ENCODE assay signal across 13 cellular contexts in genomic region chr7:35596061-35596460, GRCh38.
DNase-seq lines count a peak whose midpoint lies in the region; ATAC-seq, FAIRE-seq and TF ChIP-seq lines count a peak whose summit lies in the region.
"Had no signal": no experiment of that assay in that cellular context is flagged by ENCODE, and none has a peak within 500 bp of the region (broad histone marks: within the 10 kb centered on the region; RNA-seq: fewer than 3 reads in every experiment).

No MANE protein-coding gene starts in this region.

- H3K36me3 ChIP-seq in BLaER1 treated with 17β-estradiol and CSF1 and Interleukin-3, amounts not matched to agents 10 nM and 100 nM = no peaks in the 10 kb centered on the region
- H3K36me3 ChIP-seq in Loucy (ENCODE audit: insufficient read depth, low read length) = no peaks in the 10 kb centered on the region
- H3K36me3 ChIP-seq in bronchial epithelial cell (ENCODE audit: control insufficient read depth, insufficient read depth, low read length) = no peaks in the 10 kb centered on the region
- H3K36me3 ChIP-seq in mesenchymal stem cell (ENCODE audit: control insufficient read depth in 1 of 2, insufficient read depth in 2 of 2, low read depth in 1 of 2, low read length in 2 of 2) = peaks cover 0 to 4% of the 10 kb centered on the region in 2 experiments
- H3K36me3 ChIP-seq in CD8-positive, alpha-beta T cell (ENCODE audit: insufficient read depth, low read length) = no peaks in the 10 kb centered on the region

- POLR2A ChIA-PET in CD8-positive, alpha-beta T cell (lab: Charles Lee) = no interaction called here

- H2BK5ac ChIP-seq in mesenchymal stem cell (ENCODE audit: low read depth, low read length, poor library complexity, severe bottlenecking) = no peak overlapping the region

- no peak overlapping the region for H3K27ac Mint-ChIP-seq in CD8-positive, alpha-beta T cell
- H3K27ac Mint-ChIP-seq: T-helper 2 cell treated with Interferon-gamma antibody and Interleukin-4, amounts not matched to agents 5 μg/mL and 100 μg/mL, for 36 hours had no signal

- H4K8ac ChIP-seq in mesenchymal stem cell (ENCODE audit: low read length) = peak overlapping the region; percentile 31

- TF ChIP-seq CTCF in Loucy (conservative IDR thresholded peaks at IDR 0.05; ENCODE audit: low read length) (no peak), bronchial epithelial cell (IDR thresholded peaks at IDR 0.05; ENCODE audit: insufficient read depth, low read length, severe bottlenecking) (no peak)
- no peak for TF ChIP-seq CTCF in CD8-positive, alpha-beta T cell (IDR thresholded peaks at IDR 0.05)

- H3K4me2 ChIP-seq in BLaER1 treated with 17β-estradiol and CSF1 and Interleukin-3, amounts not matched to agents 10 nM and 100 nM = peak overlapping the region in 10 of 11 experiments; percentile 2 to 66 (median 55); a peak in 18 of 22 replicates
- H3K4me2 ChIP-seq in Loucy (ENCODE audit: low read depth, low read length, poor library complexity, severe bottlenecking) = no peak overlapping the region
- H3K4me2 ChIP-seq in mesenchymal stem cell (ENCODE audit: low read length, poor library complexity, severe bottlenecking) = no peak overlapping the region

- no peaks in the 10 kb centered on the region for H3K36me3 Mint-ChIP-seq in CD8-positive, alpha-beta T cell
- H3K36me3 Mint-ChIP-seq: naive B cell had no signal

- intact Hi-C loops in CD8-positive, alpha-beta T cell (cut with DNase I, micrococcal nuclease) = no loop called here

- no peak for FAIRE-seq in bronchial epithelial cell (lab: Jason Lieb, UNC)

- H3F3A ChIP-seq in Loucy (ENCODE audit: low read depth) = no peaks in the 10 kb centered on the region

- H3K9me3 ChIP-seq in BLaER1 treated with 17β-estradiol and CSF1 and Interleukin-3, amounts not matched to agents 10 nM and 100 nM (replicated peaks in 1 of 11) = no peaks in the 10 kb centered on the region
- no peaks in the 10 kb centered on the region for H3K9me3 ChIP-seq in Loucy (ENCODE audit: insufficient read depth, low read depth, low read length)
- H3K9me3 ChIP-seq in mesenchymal stem cell (ENCODE audit: control insufficient read depth, low read length) = no peaks in the 10 kb centered on the region
- no peaks in the 10 kb centered on the region for H3K9me3 ChIP-seq in CD8-positive, alpha-beta T cell (ENCODE audit: low read length)

- peak overlapping the region; percentile 1 for H4K91ac ChIP-seq in mesenchymal stem cell (ENCODE audit: low read length)

- no peak overlapping the region for H3K27ac ChIP-seq in BLaER1 treated with 17β-estradiol and CSF1 and Interleukin-3, amounts not matched to agents 10 nM and 100 nM
- no peak overlapping the region for H3K27ac ChIP-seq in mesenchymal stem cell (ENCODE audit: low read length, poor library complexity, severe bottlenecking)
- H3K27ac ChIP-seq in CD8-positive, alpha-beta T cell (ENCODE audit: low read depth, low read length) = no peak overlapping the region

- no peaks in the 10 kb centered on the region for H3K79me2 ChIP-seq in Loucy (ENCODE audit: insufficient read depth, low read length)

- H3K18ac ChIP-seq in mesenchymal stem cell (ENCODE audit: low read depth in 1 of 2, low read length in 2 of 2) = peak overlapping the region in 1 of 2 experiments; percentile 50

- whole genome bisulfite sequencing in mesenchymal stem cell = 3% methylated on average over 2 of the region's 2 CpGs

- H3K4me1 Mint-ChIP-seq in CD8-positive, alpha-beta T cell (ENCODE audit: low read depth) = no peaks in the 10 kb centered on the region
- H3K4me1 Mint-ChIP-seq: central memory CD8-positive, alpha-beta T cell; naive B cell had no signal

- ATAC-seq in HG03571 (IDR thresholded peaks at IDR 0.05; ENCODE audit: unreplicated experiment) = no peak
- no peak for ATAC-seq in CD8-positive, alpha-beta T cell

- no peak overlapping the region for H3K23ac ChIP-seq in mesenchymal stem cell (ENCODE audit: low read length in 2 of 2)

- H3K27me3 Mint-ChIP-seq in CD8-positive, alpha-beta T cell (ENCODE audit: low read depth) = no peaks in the 10 kb centered on the region
- H3K27me3 Mint-ChIP-seq: central memory CD8-positive, alpha-beta T cell; naive B cell had no signal

- H3K9me2 ChIP-seq in Loucy (replicated peaks; ENCODE audit: low read depth, low read length) = no peaks in the 10 kb centered on the region

- H2BK120ac ChIP-seq in mesenchymal stem cell (ENCODE audit: low read depth, low read length) = peak overlapping the region; percentile 19

- no peak overlapping the region for H2AK5ac ChIP-seq in mesenchymal stem cell (ENCODE audit: low read length, severe bottlenecking)

- H3K4me1 ChIP-seq in BLaER1 treated with 17β-estradiol and CSF1 and Interleukin-3, amounts not matched to agents 10 nM and 100 nM = peaks cover 0 to 28% (median 11%) of the 10 kb centered on the region in 10 experiments; a peak in 17 of 20 replicates
- H3K4me1 ChIP-seq in Loucy (ENCODE audit: insufficient read depth, low read length, poor library complexity, severe bottlenecking) = peaks cover 5% of the 10 kb centered on the region
- peaks cover 2% of the 10 kb centered on the region for H3K4me1 ChIP-seq in mesenchymal stem cell (ENCODE audit: control insufficient read depth, insufficient read depth, low read depth, low read length)
- no peaks in the 10 kb centered on the region for H3K4me1 ChIP-seq in CD8-positive, alpha-beta T cell (ENCODE audit: insufficient read depth, low read length)

- no peak overlapping the region for H3K4me3 ChIP-seq in BLaER1 treated with 17β-estradiol and CSF1 and Interleukin-3, amounts not matched to agents 10 nM and 100 nM
- no peak overlapping the region for H3K4me3 ChIP-seq in Loucy (ENCODE audit: low read length, poor library complexity, severe bottlenecking)
- H3K4me3 ChIP-seq in bronchial epithelial cell (ENCODE audit: low read depth, low read length) = no peak overlapping the region
- H3K4me3 ChIP-seq in mesenchymal stem cell (ENCODE audit: insufficient read depth in 1 of 2, low read depth in 1 of 2, low read length in 2 of 2) = no peak overlapping the region
- H3K4me3 ChIP-seq in CD8-positive, alpha-beta T cell (ENCODE audit: low read depth, low read length) = no peak overlapping the region

- no peaks in the 10 kb centered on the region for H3K9me3 Mint-ChIP-seq in CD8-positive, alpha-beta T cell
- H3K9me3 Mint-ChIP-seq: central memory CD8-positive, alpha-beta T cell; naive B cell; T-helper 2 cell treated with Interferon-gamma antibody and Interleukin-4, amounts not matched to agents 5 μg/mL and 100 μg/mL, for 36 hours had no signal

- peak overlapping the region in 1 of 2 experiments; percentile 79 for H2BK12ac ChIP-seq in mesenchymal stem cell (ENCODE audit: low read length in 2 of 2)

- H3K27me3 ChIP-seq in BLaER1 treated with 17β-estradiol and CSF1 and Interleukin-3, amounts not matched to agents 10 nM and 100 nM = no peaks in the 10 kb centered on the region
- H3K27me3 ChIP-seq in Loucy (ENCODE audit: insufficient read depth, low read length, poor library complexity, severe bottlenecking) (no peaks in the 10 kb centered on the region), bronchial epithelial cell (ENCODE audit: control insufficient read depth, insufficient read depth, low read length) (no peaks in the 10 kb centered on the region), mesenchymal stem cell (ENCODE audit: control insufficient read depth in 1 of 2, insufficient read depth in 1 of 2, low read length in 2 of 2) (no peaks in the 10 kb centered on the region)
- H3K27me3 ChIP-seq in CD8-positive, alpha-beta T cell (ENCODE audit: insufficient read depth, low read length) = no peaks in the 10 kb centered on the region

- no peak overlapping the region for H2BK15ac ChIP-seq in mesenchymal stem cell (ENCODE audit: low read depth, poor library complexity, severe bottlenecking)

- CTCF ChIA-PET in CD8-positive, alpha-beta T cell (lab: Charles Lee) = interaction anchor here (2.4 kb wide), 1 partner anchor 28 kb away, joined by 10 read pairs; no protein-coding TSS in a partner anchor

- no peak overlapping the region for H3K4me3 Mint-ChIP-seq in CD8-positive, alpha-beta T cell
- H3K4me3 Mint-ChIP-seq: central memory CD8-positive, alpha-beta T cell; naive B cell; T-helper 2 cell treated with Interferon-gamma antibody and Interleukin-4, amounts not matched to agents 5 μg/mL and 100 μg/mL, for 36 hours had no signal

- no peak overlapping the region for H3K9ac ChIP-seq in BLaER1 treated with 17β-estradiol and CSF1 and Interleukin-3, amounts not matched to agents 10 nM and 100 nM
- no peak overlapping the region for H3K9ac ChIP-seq in Loucy (ENCODE audit: low read depth, low read length, poor library complexity, severe bottlenecking)
- H3K9ac ChIP-seq in mesenchymal stem cell (ENCODE audit: low read length) = no peak overlapping the region

- H3K4ac ChIP-seq in mesenchymal stem cell (ENCODE audit: low read depth in 1 of 2, low read length in 2 of 2) = peak overlapping the region in 1 of 2 experiments; percentile 32

- no peaks in the 10 kb centered on the region for H3K79me1 ChIP-seq in mesenchymal stem cell (replicated peaks; ENCODE audit: low read length, poor library complexity, severe bottlenecking)

- no peaks in the 10 kb centered on the region for H4K20me1 ChIP-seq in BLaER1 treated with 17β-estradiol and CSF1 and Interleukin-3, amounts not matched to agents 10 nM and 100 nM
- no peaks in the 10 kb centered on the region for H4K20me1 ChIP-seq in Loucy (ENCODE audit: insufficient read depth, low read length, poor library complexity, severe bottlenecking)

- DNase-seq in bronchial epithelial cell (ENCODE audit: low read depth) (peak; percentile 20), mesenchymal stem cell (peak; percentile 70), NCI-H774 (lab: John Stamatoyannopoulos, UW) (no peak), superior temporal gyrus (ENCODE audit: extremely low spot score) (no peak)
- no peak for DNase-seq in CD8-positive, alpha-beta T cell
- DNase-seq: KG1, naive B cell, substantia nigra had no signal

- peak overlapping the region; percentile 5; the same call in 1 of the 2 replicates for H2AFZ ChIP-seq in Loucy (ENCODE audit: low read length)
- peak overlapping the region; percentile 36 for H2AFZ ChIP-seq in mesenchymal stem cell (ENCODE audit: low read depth, low read length)

- H3K14ac ChIP-seq in mesenchymal stem cell (ENCODE audit: low read length in 2 of 2) = no peak overlapping the region

Comparison
In these comparisons a context has a peak if more than half of its experiments do, and no peak if none do; other contexts are left out.
1. H3K4me2 ChIP-seq: peak in BLaER1 treated with 17β-estradiol and CSF1 and Interleukin-3, amounts not matched to agents 10 nM and 100 nM (10 of 11); none in Loucy (single experiment) and mesenchymal stem cell (single experiment).
2. DNase-seq: peak in bronchial epithelial cell (single experiment) and mesenchymal stem cell (single experiment); none in CD8-positive, alpha-beta T cell (0 of 7), NCI-H774 (single experiment) and superior temporal gyrus (single experiment).